Comparison of ENCODE assay signal across 16 cellular contexts in genomic region chr1:202658766-202659165, GRCh38. TPM values are rescaled to one million over a fixed set of nuclear protein-coding genes. Genes with fewer than 3 reads are reported as not detected.
"Had no signal": no experiment of that assay in that cellular context is flagged by ENCODE, and none has a peak within 500 bp of the region (broad histone marks: within the 10 kb centered on the region; RNA-seq: fewer than 3 reads in every experiment).

No MANE protein-coding gene starts in this region.

- H3K27ac Mint-ChIP-seq: activated CD4-positive, alpha-beta memory T cell treated with anti-CD3 and anti-CD28 coated beads for 36 hours; activated CD4-positive, alpha-beta T cell treated with anti-CD3 and anti-CD28 coated beads for 36 hours; activated T-cell treated with anti-CD3 and anti-CD28 coated beads, Interleukin-2, amount 50 U/mL, for 24 hours; nephron progenitor cell; progenitor cell of endocrine pancreas; stimulated activated memory B cell treated with anti-CD40 and anti-IgM and Interleukin-4, amounts not matched to agents 10 μg/mL and 1 μg/mL and 100 μg/mL, for 72 hours had no signal

- H3K36me3 Mint-ChIP-seq: activated CD4-positive, alpha-beta memory T cell treated with anti-CD3 and anti-CD28 coated beads for 36 hours; activated naive CD4-positive, alpha-beta T cell treated with anti-CD3 and anti-CD28 coated beads, Interleukin-2, amount 50 U/mL, for 24 hours; stimulated activated memory B cell treated with anti-CD40 and anti-IgM and Interleukin-4, amounts not matched to agents 10 μg/mL and 1 μg/mL and 100 μg/mL, for 72 hours had no signal

- ATAC-seq: activated CD4-positive, alpha-beta T cell treated with anti-CD3 and anti-CD28 coated beads for 36 hours; esophagus mucosa; stimulated activated memory B cell treated with anti-CD40 and anti-IgM and Interleukin-4, amounts not matched to agents 10 μg/mL and 1 μg/mL and 100 μg/mL, for 72 hours had no signal

- DNase-seq: activated CD4-positive, alpha-beta memory T cell treated with anti-CD3 and anti-CD28 coated beads for 36 hours; activated CD4-positive, alpha-beta T cell treated with anti-CD3 and anti-CD28 coated beads for 36 hours; activated T-cell treated with anti-CD3 and anti-CD28 coated beads, Interleukin-2, amount 50 U/mL, for 24 hours; hypothalamus; kidney glomerular epithelial cell; nephron progenitor cell; stimulated activated CD4-positive, alpha-beta T cell treated with anti-CD3 and anti-CD28 coated beads, Interleukin-2, amount 100 ng/mL, for 48 hours had no signal

- H3K4me1 Mint-ChIP-seq: activated CD4-positive, alpha-beta T cell treated with anti-CD3 and anti-CD28 coated beads for 36 hours; activated naive CD4-positive, alpha-beta T cell treated with anti-CD3 and anti-CD28 coated beads, Interleukin-2, amount 50 U/mL, for 24 hours; stimulated activated memory B cell treated with anti-CD40 and anti-IgM and Interleukin-4, amounts not matched to agents 10 μg/mL and 1 μg/mL and 100 μg/mL, for 72 hours had no signal

- H3K9me3 Mint-ChIP-seq: activated CD4-positive, alpha-beta memory T cell treated with anti-CD3 and anti-CD28 coated beads for 36 hours; activated naive CD4-positive, alpha-beta T cell treated with anti-CD3 and anti-CD28 coated beads, Interleukin-2, amount 50 U/mL, for 24 hours; activated T-cell treated with anti-CD3 and anti-CD28 coated beads, Interleukin-2, amount 50 U/mL, for 24 hours; nephron progenitor cell; stimulated activated memory B cell treated with anti-CD40 and anti-IgM and Interleukin-4, amounts not matched to agents 10 μg/mL and 1 μg/mL and 100 μg/mL, for 72 hours had no signal

- H3K4me3 Mint-ChIP-seq: activated CD4-positive, alpha-beta memory T cell treated with anti-CD3 and anti-CD28 coated beads for 36 hours; activated CD4-positive, alpha-beta T cell treated with anti-CD3 and anti-CD28 coated beads for 36 hours; activated naive CD4-positive, alpha-beta T cell treated with anti-CD3 and anti-CD28 coated beads, Interleukin-2, amount 50 U/mL, for 24 hours; activated T-cell treated with anti-CD3 and anti-CD28 coated beads, Interleukin-2, amount 50 U/mL, for 24 hours; nephron progenitor cell; stimulated activated memory B cell treated with anti-CD40 and anti-IgM and Interleukin-4, amounts not matched to agents 10 μg/mL and 1 μg/mL and 100 μg/mL, for 72 hours had no signal

RNA-seq across cellular contexts. Expression of gene SYT2, which starts 51.5 kb away (rescaled TPM):
- total RNA-seq: activated CD4-positive, alpha-beta memory T cell treated with anti-CD3 and anti-CD28 coated beads for 36 hours; activated CD4-positive, alpha-beta T cell treated with anti-CD3 and anti-CD28 coated beads for 36 hours; esophagus mucosa; fibroblast of villous mesenchyme; liver; mesenteric fat pad; right atrium auricular region; vagina had no signal
